Comparison of ENCODE assay signal across 8 cellular contexts in the genomic region with DNA sequence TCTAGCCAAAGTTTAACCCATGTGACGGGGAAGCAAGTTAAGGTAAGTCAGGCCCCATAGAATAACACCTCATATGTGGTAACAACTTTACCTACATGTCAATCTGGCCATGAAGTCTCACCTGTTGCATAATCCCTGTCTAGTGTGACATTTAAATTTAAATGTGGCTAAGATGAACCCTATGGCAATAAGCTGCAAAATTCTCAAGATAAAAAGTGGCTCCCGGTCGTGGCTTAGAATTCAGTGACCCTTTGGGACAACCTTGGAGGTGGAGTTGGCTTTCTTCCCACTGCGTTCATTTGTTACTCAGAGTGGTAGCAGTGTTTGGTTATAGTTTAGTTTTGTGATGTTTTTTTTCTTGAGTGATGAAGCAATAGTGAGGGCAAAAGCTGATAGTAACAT.
DNase-seq lines count a peak whose midpoint lies in the region; ATAC-seq and TF ChIP-seq lines count a peak whose summit lies in the region.

No MANE protein-coding gene starts in this region.

- H3K9me3 Mint-ChIP-seq in memory B cell = no peaks in the 10 kb centered on the region

- H3K27ac Mint-ChIP-seq in memory B cell = peak overlapping the region; percentile 97

- peaks cover 43% of the 10 kb centered on the region for H3K4me1 Mint-ChIP-seq in memory B cell

- H3K9me3 ChIP-seq in breast epithelium = no peaks in the 10 kb centered on the region
- no peaks in the 10 kb centered on the region for H3K9me3 ChIP-seq in uterus

- TF ChIP-seq CTCF in breast epithelium (IDR thresholded peaks at IDR 0.05) = no peak
- no peak for TF ChIP-seq CTCF in uterus (IDR thresholded peaks at IDR 0.05)

- H3K4me3 ChIP-seq in breast epithelium (peak overlapping the region in 1 of 3 donors; percentile 17), uterus (no peak overlapping the region)

- H3K36me3 Mint-ChIP-seq in memory B cell = peaks cover 21% of the 10 kb centered on the region

- H3K27ac ChIP-seq in breast epithelium (peak overlapping the region; percentile 75 to 91), uterus (peak overlapping the region; percentile 40 to 85)

- H3K4me1 ChIP-seq in breast epithelium = peaks cover 3 to 4% of the 10 kb centered on the region in 2 donors
- H3K4me1 ChIP-seq in uterus = peaks cover 9 to 13% of the 10 kb centered on the region in 2 donors

- no peaks in the 10 kb centered on the region for H3K36me3 ChIP-seq in breast epithelium
- no peaks in the 10 kb centered on the region for H3K36me3 ChIP-seq in uterus

- no peaks in the 10 kb centered on the region for H3K27me3 ChIP-seq in breast epithelium
- no peaks in the 10 kb centered on the region for H3K27me3 ChIP-seq in uterus

- H3K4me3 Mint-ChIP-seq in memory B cell = no peak overlapping the region

- intact Hi-C loops in breast epithelium (cut with DNase I; ENCODE audit: low total_unique reads) (no loop called here), uterus (cut with DNase I; ENCODE audit: low total_unique reads) (no loop called here)

- peak; percentile 19 for DNase-seq in activated naive CD4-positive, alpha-beta T cell treated with Interleukin-2 at 50 U/mL for 16 hours
- DNase-seq in activated naive CD4-positive, alpha-beta T cell treated with anti-CD3 and anti-CD28 coated beads, Interleukin-2, amount 50 U/mL, for 16 hours = no peak
- DNase-seq in breast epithelium (ENCODE audit: low spot score in 2 of 2) (no peak), memory B cell (ENCODE audit: low spot score in 2 of 2) (no peak), uterus (no peak), NCI-H345 (lab: John Stamatoyannopoulos, UW) (no peak), NCI-H526 treated with DMSO at 0.1 percent for 48 hours (lab: John Stamatoyannopoulos, UW) (no peak)
- no peak for DNase-seq in activated effector memory CD4-positive, alpha-beta T cell treated with Interleukin-2 at 50 U/mL for 16 hours

- H3K27me3 Mint-ChIP-seq in memory B cell = no peaks in the 10 kb centered on the region

- no peak for ATAC-seq in memory B cell (ENCODE audit: low read depth)

- no peak for TF ChIP-seq POLR2A in breast epithelium (IDR thresholded peaks at IDR 0.05)
- no peak for TF ChIP-seq POLR2A in uterus (IDR thresholded peaks at IDR 0.05)
